In the genomic region with DNA sequence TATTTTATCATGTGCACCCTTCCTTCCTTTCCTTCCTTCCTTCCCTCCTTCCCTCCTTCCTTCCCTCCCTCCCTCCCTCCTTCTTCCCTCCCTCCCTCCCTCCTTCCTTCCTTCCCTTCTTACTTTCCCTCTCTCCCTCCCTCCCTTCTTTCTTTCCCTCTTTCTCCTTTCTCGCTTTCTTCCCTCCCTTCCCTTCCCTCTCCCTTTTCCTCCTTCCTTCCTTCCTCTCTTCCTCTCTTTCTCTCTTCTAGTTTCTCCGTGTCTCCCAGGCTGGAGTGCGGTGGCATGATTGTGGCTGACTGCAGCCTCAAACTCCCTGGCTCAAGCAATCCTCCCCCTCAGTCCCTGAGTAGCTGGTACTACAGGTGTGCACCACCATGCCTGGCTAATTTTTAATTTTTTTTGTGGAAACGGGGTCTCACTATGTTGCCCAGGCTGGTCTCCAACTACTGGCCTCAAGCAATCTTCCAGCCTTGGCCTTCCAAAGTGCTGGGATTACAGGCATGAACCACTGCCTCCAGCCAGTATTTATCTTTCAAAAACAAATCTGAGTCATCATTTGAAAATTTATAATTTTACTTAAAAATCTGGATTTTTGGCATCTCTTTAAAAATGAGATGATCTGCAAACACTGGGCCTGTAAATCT, we compare ENCODE assay signal across 25 cellular contexts. TPM values are rescaled to one million over a fixed set of nuclear protein-coding genes. Genes with fewer than 3 reads are reported as not detected.
DNase-seq lines count a peak whose midpoint lies in the region; ATAC-seq, FAIRE-seq and TF ChIP-seq lines count a peak whose summit lies in the region.
"Had no signal": no experiment of that assay in that cellular context is flagged by ENCODE, and none has a peak within 500 bp of the region (broad histone marks: within the 10 kb centered on the region; RNA-seq: fewer than 3 reads in every experiment).

No MANE protein-coding gene starts in this region.

- no peak for ATAC-seq in Right ventricle myocardium superior (ENCODE audit: poor library complexity)
- ATAC-seq in HG02623 (IDR thresholded peaks at IDR 0.05; ENCODE audit: unreplicated experiment) = no peak
- ATAC-seq: HepG2; stimulated activated naive CD8-positive, alpha-beta T cell treated with anti-CD3 and anti-CD28 coated beads, Interleukin-15, amount 100 ng/mL, for 72 hours had no signal

- intact Hi-C loops in left ventricle myocardium inferior (cut with micrococcal nuclease) = no loop called here
- intact Hi-C loops in Right ventricle myocardium superior (cut with DNase I) = no loop called here
- intact Hi-C loops in ovary (cut with DNase I) = no loop called here

- TF ChIP-seq CTCF in left ventricle myocardium inferior (IDR thresholded peaks at IDR 0.05; ENCODE audit: borderline replicate concordance) (no peak), brain microvascular endothelial cell (IDR thresholded peaks at IDR 0.05; ENCODE audit: low read depth, low read length, missing control alignments) (no peak), ovary (IDR thresholded peaks at IDR 0.05) (peak in 1 of 3 donors; percentile 16)

- no peak for TF ChIP-seq EP300 in ovary (IDR thresholded peaks at IDR 0.05)

- DNase-seq in left ventricle myocardium inferior (no peak), Right ventricle myocardium superior (no peak), brain microvascular endothelial cell (peak; percentile 18), ovary (no peak), urothelium cell line (ENCODE audit: low spot score) (no peak), NCI-H2081 treated with DMSO at 0.1 percent for 48 hours (lab: John Stamatoyannopoulos, UW) (no peak)
- DNase-seq: activated CD4-positive, alpha-beta T cell treated with anti-CD3 and anti-CD28 coated beads, Interleukin-2, amount 50 U/mL, for 4 hours; activated naive CD4-positive, alpha-beta T cell treated with anti-CD3 and anti-CD28 coated beads, Interleukin-2, amount 10 ng/mL, durations not matched to agents 7 days and 5 days; CD4-positive, alpha-beta T cell; cortex of kidney; GOT3; left cardiac atrium; mesendoderm; naive B cell; NCI-H446 treated with DMSO at 0.1 percent for 48 hours; occipital lobe; retina; stimulated activated CD4-positive, alpha-beta T cell treated with anti-CD3 and anti-CD28 coated beads, Interleukin-4, amount 100 ng/mL, for 24 hours; stimulated activated naive CD8-positive, alpha-beta T cell treated with anti-CD3 and anti-CD28 coated beads, Interleukin-15, amount 100 ng/mL, for 72 hours; WERI-Rb-1 had no signal

- peak overlapping the region; percentile 5 for H3K4me3 ChIP-seq in left ventricle myocardium inferior
- H3K4me3 ChIP-seq in brain microvascular endothelial cell (ENCODE audit: low read depth, low read length) = no peak overlapping the region
- peak overlapping the region; percentile 22 for H3K4me3 ChIP-seq in ovary

- no peak for TF ChIP-seq POLR2A in ovary (IDR thresholded peaks at IDR 0.05)

- in situ Hi-C loops in brain microvascular endothelial cell (cut with HindIII; ENCODE audit: low pct_ligation_motif_present, low sequenced_read_pairs) = no loop called here

- H3K36me3 ChIP-seq in left ventricle myocardium inferior = peaks cover 20% of the 10 kb centered on the region
- no peaks in the 10 kb centered on the region for H3K36me3 ChIP-seq in brain microvascular endothelial cell (replicated peaks)
- no peaks in the 10 kb centered on the region for H3K36me3 ChIP-seq in ovary

- no peak for FAIRE-seq in urothelium cell line (lab: Jason Lieb, UNC)
- FAIRE-seq: HepG2, RCC 7860 had no signal

- H3K4me1 ChIP-seq in left ventricle myocardium inferior = peaks cover 9% of the 10 kb centered on the region
- H3K4me1 ChIP-seq in ovary (ENCODE audit: insufficient read depth) = peaks cover 13% of the 10 kb centered on the region

- WGBS in ovary, 3 donors = 70 to 74% (median 72%) methylated on average over 4 of the region's 4 CpGs

- no peaks in the 10 kb centered on the region for H3K27me3 ChIP-seq in left ventricle myocardium inferior (ENCODE audit: low read depth)
- H3K27me3 ChIP-seq in brain microvascular endothelial cell (replicated peaks) = no peaks in the 10 kb centered on the region
- no peaks in the 10 kb centered on the region for H3K27me3 ChIP-seq in ovary

- H3K9me3 ChIP-seq in left ventricle myocardium inferior (replicated peaks) (peaks cover 6% of the 10 kb centered on the region), ovary (no peaks in the 10 kb centered on the region)

- H3K27ac ChIP-seq in left ventricle myocardium inferior (replicated peaks) = peak overlapping the region; percentile 54
- H3K27ac ChIP-seq in brain microvascular endothelial cell = no peak overlapping the region
- peak overlapping the region in 1 of 2 donors; percentile 77 for H3K27ac ChIP-seq in ovary
- H3K27ac ChIP-seq: WERI-Rb-1 had no signal

RNA-seq across cellular contexts. Expression of a gene that starts 7.8 kb away (rescaled TPM):
- 8.1 TPM for total RNA-seq in left ventricle myocardium inferior
- total RNA-seq in Right ventricle myocardium superior = 10.7 TPM
- total RNA-seq in ovary = 100 to 1,000 TPM in 4 of 7 donors, 10 to 100 TPM in 3; 48.4 to 160 (median 116) TPM
- 10 to 100 TPM; 73.1 to 88.7 TPM for polyA plus RNA-seq in ovary

RNA-seq across cellular contexts. Expression of a gene that starts 8.9 kb away (rescaled TPM):
- total RNA-seq in left ventricle myocardium inferior (143 TPM), Right ventricle myocardium superior (165 TPM), ovary (1,000 to 10,000 TPM in 3 of 7 donors, 100 to 1,000 TPM in 4; 472 to 1,524 (median 759) TPM)
- 1,000 to 10,000 TPM in 1 of 2 donors, 100 to 1,000 TPM in 1; 796 to 1,393 TPM for polyA plus RNA-seq in ovary

RNA-seq across cellular contexts. Expression of a gene that starts 27.5 kb away (rescaled TPM):
- total RNA-seq in left ventricle myocardium inferior = 0.47 TPM
- total RNA-seq in Right ventricle myocardium superior = 0.46 TPM
- total RNA-seq in ovary = 10 to 100 TPM in 1 of 7 donors, 1 to 10 TPM in 6; 1.2 to 17.3 (median 3.5) TPM
- polyA plus RNA-seq in ovary = 1 to 10 TPM; 6.1 to 6.4 TPM
- total RNA-seq: CD4-positive, alpha-beta T cell; G401; occipital lobe; SK-MEL-5 had no signal

RNA-seq across cellular contexts. Expression of a gene that starts 29.0 kb away (rescaled TPM):
- total RNA-seq in left ventricle myocardium inferior (4.6 TPM), Right ventricle myocardium superior (3.7 TPM), ovary (100 to 1,000 TPM in 2 of 7 donors, 10 to 100 TPM in 5; 45.4 to 142 (median 68.2) TPM)
- 10 to 100 TPM; 28.9 to 59.2 TPM for polyA plus RNA-seq in ovary

RNA-seq across cellular contexts. Expression of a gene that starts 40.7 kb away (rescaled TPM):
- total RNA-seq in left ventricle myocardium inferior = 108 TPM
- total RNA-seq in Right ventricle myocardium superior = 142 TPM
- 1,000 to 10,000 TPM in 3 of 7 donors, 100 to 1,000 TPM in 4; 499 to 1,495 (median 773) TPM for total RNA-seq in ovary
- 1,000 to 10,000 TPM in 1 of 2 donors, 100 to 1,000 TPM in 1; 952 to 1,168 TPM for polyA plus RNA-seq in ovary
